ENCODE assay signal across 18 cellular contexts in genomic region chr5:1803192-1803591, GRCh38. TPM values are rescaled to one million over a fixed set of nuclear protein-coding genes. Genes with fewer than 3 reads are reported as not detected.
DNase-seq lines count a peak whose midpoint lies in the region; ATAC-seq and TF ChIP-seq lines count a peak whose summit lies in the region.
"Had no signal": no experiment of that assay in that cellular context is flagged by ENCODE, and none has a peak within 500 bp of the region (broad histone marks: within the 10 kb centered on the region; RNA-seq: fewer than 3 reads in every experiment).

No MANE protein-coding gene starts in this region.

- no peak overlapping the region for H3K4me3 ChIP-seq in WERI-Rb-1 (ENCODE audit: low read depth, low read length)
- H3K4me3 ChIP-seq: adrenal gland, left lung, right atrium auricular region had no signal

- no peak for ATAC-seq in stimulated activated naive CD8-positive, alpha-beta T cell treated with anti-CD3 and anti-CD28 coated beads, Interleukin-15, Interleukin-2, amounts not matched to agents 100 U/mL and 50 U/mL, for 24 hours
- ATAC-seq in WTC11 (no peak), memory B cell (ENCODE audit: low read depth) (no peak), GM19467 (IDR thresholded peaks at IDR 0.05; ENCODE audit: unreplicated experiment) (no peak)
- ATAC-seq: left lung had no signal

- no peak for DNase-seq in stimulated activated naive CD8-positive, alpha-beta T cell treated with anti-CD3 and anti-CD28 coated beads, Interleukin-15, Interleukin-2, amounts not matched to agents 100 U/mL and 50 U/mL, for 24 hours
- DNase-seq in WTC11 (ENCODE audit: low spot score): no peak
- DNase-seq in memory B cell (ENCODE audit: low spot score in 2 of 2): no peak
- no peak for DNase-seq in WERI-Rb-1
- no peak for DNase-seq in hepatic stellate cell (ENCODE audit: low spot score)
- DNase-seq: adrenal gland, AML-193, cerebellar nuclear complex, DMS153, foreskin fibroblast, left lung, NCI-H1436 treated with DMSO at 0.1 percent for 48 hours, NCI-H345, SIG-M5, substantia nigra had no signal

- no peaks in the 10 kb centered on the region for H3K9me3 ChIP-seq in WERI-Rb-1 (ENCODE audit: severe bottlenecking)
- H3K9me3 ChIP-seq: adrenal gland, left lung, right atrium auricular region had no signal

- no peaks in the 10 kb centered on the region for H3K9me3 Mint-ChIP-seq in stimulated activated naive CD8-positive, alpha-beta T cell treated with anti-CD3 and anti-CD28 coated beads, Interleukin-15, Interleukin-2, amounts not matched to agents 100 ng/mL and 50 ng/mL, for 24 hours
- H3K9me3 Mint-ChIP-seq in WTC11 (no peaks in the 10 kb centered on the region), memory B cell (no peaks in the 10 kb centered on the region)

- peaks cover 52% of the 10 kb centered on the region for H3K36me3 Mint-ChIP-seq in stimulated activated naive CD8-positive, alpha-beta T cell treated with anti-CD3 and anti-CD28 coated beads, Interleukin-15, Interleukin-2, amounts not matched to agents 100 ng/mL and 50 ng/mL, for 24 hours (ENCODE audit: low read depth)
- H3K36me3 Mint-ChIP-seq in WTC11 (peaks cover 57% of the 10 kb centered on the region), memory B cell (peaks cover 29% of the 10 kb centered on the region)

- CTCF ChIA-PET in WTC11 (lab: Charles Lee): no interaction called here

- H3K27ac Mint-ChIP-seq in stimulated activated naive CD8-positive, alpha-beta T cell treated with anti-CD3 and anti-CD28 coated beads, Interleukin-15, Interleukin-2, amounts not matched to agents 100 ng/mL and 50 ng/mL, for 24 hours: peak overlapping the region; percentile 78
- H3K27ac Mint-ChIP-seq in WTC11 (peak overlapping the region; percentile 31), memory B cell (peak overlapping the region; percentile 67)

- no peaks in the 10 kb centered on the region for H3K27me3 Mint-ChIP-seq in stimulated activated naive CD8-positive, alpha-beta T cell treated with anti-CD3 and anti-CD28 coated beads, Interleukin-15, Interleukin-2, amounts not matched to agents 100 ng/mL and 50 ng/mL, for 24 hours
- no peaks in the 10 kb centered on the region for H3K27me3 Mint-ChIP-seq in WTC11 (ENCODE audit: low read depth)
- H3K27me3 Mint-ChIP-seq in memory B cell: no peaks in the 10 kb centered on the region

- no peak overlapping the region for H3K27ac ChIP-seq in WERI-Rb-1
- H3K27ac ChIP-seq: adrenal gland, left lung had no signal

- H3K36me3 ChIP-seq in WERI-Rb-1: peaks cover 64% of the 10 kb centered on the region

- peak overlapping the region; percentile 95 for H3K4me3 Mint-ChIP-seq in stimulated activated naive CD8-positive, alpha-beta T cell treated with anti-CD3 and anti-CD28 coated beads, Interleukin-15, Interleukin-2, amounts not matched to agents 100 ng/mL and 50 ng/mL, for 24 hours
- H3K4me3 Mint-ChIP-seq in WTC11 (peak overlapping the region; percentile 36), memory B cell (peak overlapping the region; percentile 59)

- POLR2A ChIA-PET in WTC11 (lab: Charles Lee): no interaction called here

- no peak for TF ChIP-seq CTCF in WTC11 (IDR thresholded peaks at IDR 0.05)
- TF ChIP-seq CTCF in WERI-Rb-1 (IDR thresholded peaks at IDR 0.05; ENCODE audit: low read depth, low read length): no peak

- peaks cover 50% of the 10 kb centered on the region for H3K4me1 Mint-ChIP-seq in stimulated activated naive CD8-positive, alpha-beta T cell treated with anti-CD3 and anti-CD28 coated beads, Interleukin-15, Interleukin-2, amounts not matched to agents 100 ng/mL and 50 ng/mL, for 24 hours (ENCODE audit: low read depth)
- H3K4me1 Mint-ChIP-seq in WTC11 (peaks cover 17% of the 10 kb centered on the region), memory B cell (peaks cover 32% of the 10 kb centered on the region)

- H3K27me3 ChIP-seq in WERI-Rb-1 (ENCODE audit: insufficient read depth, low read depth, severe bottlenecking): no peaks in the 10 kb centered on the region
- H3K27me3 ChIP-seq: adrenal gland, left lung, right atrium auricular region had no signal

TF ChIP-seq in WTC11, 78 proteins besides CTCF, POLR2A, EP300 and RAD21:
- TF ChIP-seq FOXK1 (CRISPR knock-in tag; IDR thresholded peaks at IDR 0.05) (no peak), NFE2L1 (CRISPR knock-in tag; IDR thresholded peaks at IDR 0.05) (no peak), JAZF1 (CRISPR knock-in tag; IDR thresholded peaks at IDR 0.05) (no peak), KAT7 (CRISPR knock-in tag; IDR thresholded peaks at IDR 0.05; ENCODE audit: borderline replicate concordance) (no peak)

RNA-seq across cellular contexts. Expression of gene NDUFS6, which starts 2.0 kb away (rescaled TPM):
- 75.8 to 84.3 TPM (median 77.4 TPM) in 3 replicates for total RNA-seq in WTC11 (2021)

RNA-seq across cellular contexts. Expression of gene MRPL36, which starts 3.6 kb away (rescaled TPM):
- 52.8 to 61.2 TPM (median 55.9 TPM) in 3 replicates for total RNA-seq in WTC11 (2021)

Comparison
In these comparisons a context has a peak if more than half of its experiments do, and no peak if none do; other contexts are left out.
1. H3K4me3 Mint-ChIP-seq: peak in every context shown above with its lines; median percentile 95 in stimulated activated naive CD8-positive, alpha-beta T cell treated with anti-CD3 and anti-CD28 coated beads, Interleukin-15, Interleukin-2, amounts not matched to agents 100 ng/mL and 50 ng/mL, for 24 hours; 59 in memory B cell; 36 in WTC11.